ENCODE assay signal across 26 cellular contexts in the genomic region with DNA sequence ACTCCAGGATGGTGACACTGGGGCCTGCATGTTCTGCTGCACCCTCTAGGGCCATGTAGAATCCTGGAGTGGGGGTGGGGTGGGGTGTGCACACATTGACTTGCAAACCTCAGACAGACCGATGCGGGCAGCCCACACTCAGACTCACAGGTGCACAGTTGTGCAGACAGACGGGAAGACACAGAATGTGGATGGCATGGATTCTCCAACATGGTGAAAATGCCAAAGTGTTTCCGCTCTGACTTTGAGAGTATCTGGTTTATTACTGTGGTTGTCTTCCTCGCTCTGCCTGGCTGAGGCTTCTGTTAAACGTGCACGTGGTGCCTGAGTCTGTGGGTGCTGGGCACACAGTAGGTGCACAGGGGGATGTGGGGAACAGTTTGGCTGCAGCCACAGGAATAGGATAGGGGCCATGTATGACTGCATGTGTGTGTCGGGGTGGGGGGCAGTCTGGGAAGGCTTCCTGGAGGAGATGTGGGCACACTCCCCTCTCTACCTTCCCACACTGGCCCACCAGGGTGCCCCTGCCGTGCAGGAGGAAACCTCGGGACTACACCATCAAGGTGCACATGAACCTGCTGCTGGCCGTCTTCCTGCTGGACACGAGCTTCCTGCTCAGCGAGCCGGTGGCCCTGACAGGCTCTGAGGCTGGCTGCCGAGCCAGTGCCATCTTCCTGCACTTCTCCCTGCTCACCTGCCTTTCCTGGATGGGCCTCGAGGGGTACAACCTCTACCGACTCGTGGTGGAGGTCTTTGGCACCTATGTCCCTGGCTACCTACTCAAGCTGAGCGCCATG. TPM values are rescaled to one million over a fixed set of nuclear protein-coding genes. Genes with fewer than 3 reads are reported as not detected.
"Had no signal": no experiment of that assay in that cellular context is flagged by ENCODE, and none has a peak within 500 bp of the region (broad histone marks: within the 10 kb centered on the region; RNA-seq: fewer than 3 reads in every experiment).

No MANE protein-coding gene starts in this region.

- H3K4me3 ChIP-seq: coronary artery, heart left ventricle, psoas muscle, sigmoid colon, skin epidermis, tibial artery, upper lobe of left lung, uterus had no signal

- H3K9ac ChIP-seq: parathyroid adenoma had no signal

- H3K36me3 Mint-ChIP-seq: stimulated activated memory B cell treated with anti-CD40 and anti-IgM and Interleukin-4, amounts not matched to agents 10 μg/mL and 1 μg/mL and 100 μg/mL, for 72 hours had no signal

- H3K27ac ChIP-seq: coronary artery, heart left ventricle, parathyroid adenoma, psoas muscle, sigmoid colon, skin epidermis, tibial artery, upper lobe of left lung, uterus had no signal

- H2AFZ ChIP-seq: parathyroid adenoma had no signal

- DNase-seq: effector CD4-positive, alpha-beta T cell; heart left ventricle; hippocampal formation; mammary epithelial cell; naive thymus-derived CD8-positive, alpha-beta T cell; psoas muscle; retina; sigmoid colon; stimulated activated CD4-positive, alpha-beta T cell treated with anti-CD3 and anti-CD28 coated beads, Interleukin-2, amount 100 ng/mL, for 48 hours; stimulated activated CD8-positive, alpha-beta memory T cell treated with anti-CD3 and anti-CD28 coated beads, Interleukin-4, amount 100 ng/mL, for 48 hours; tibial artery; uterus had no signal

- H3K4me1 ChIP-seq: heart left ventricle, parathyroid adenoma, psoas muscle, sigmoid colon, tibial artery, upper lobe of left lung, uterus had no signal

- H3K36me3 ChIP-seq: sigmoid colon, uterus had no signal

- H3K9me3 ChIP-seq: heart left ventricle, psoas muscle, sigmoid colon, tibial artery, upper lobe of left lung, uterus had no signal

- H3K4me3 Mint-ChIP-seq: naive thymus-derived CD8-positive, alpha-beta T cell; stimulated activated memory B cell treated with anti-CD40 and anti-IgM and Interleukin-4, amounts not matched to agents 10 μg/mL and 1 μg/mL and 100 μg/mL, for 72 hours; stimulated activated naive CD8-positive, alpha-beta T cell treated with anti-CD3 and anti-CD28 coated beads, Interleukin-15, Interleukin-2, amounts not matched to agents 100 ng/mL and 50 ng/mL, for 24 hours had no signal

- H3K27me3 Mint-ChIP-seq: naive thymus-derived CD8-positive, alpha-beta T cell; stimulated activated naive CD8-positive, alpha-beta T cell treated with anti-CD3 and anti-CD28 coated beads, Interleukin-15, Interleukin-2, amounts not matched to agents 100 ng/mL and 50 ng/mL, for 24 hours had no signal

- ATAC-seq: heart left ventricle; left lobe of liver; naive thymus-derived CD8-positive, alpha-beta T cell; psoas muscle; stimulated activated memory B cell treated with anti-CD40 and anti-IgM and Interleukin-4, amounts not matched to agents 10 μg/mL and 1 μg/mL and 100 μg/mL, for 72 hours had no signal

- H3K9me3 Mint-ChIP-seq: naive thymus-derived CD8-positive, alpha-beta T cell; stimulated activated naive CD8-positive, alpha-beta T cell treated with anti-CD3 and anti-CD28 coated beads, Interleukin-15, Interleukin-2, amounts not matched to agents 100 ng/mL and 50 ng/mL, for 24 hours had no signal

- H3K4me1 Mint-ChIP-seq: stimulated activated memory B cell treated with anti-CD40 and anti-IgM and Interleukin-4, amounts not matched to agents 10 μg/mL and 1 μg/mL and 100 μg/mL, for 72 hours had no signal

- H3K27me3 ChIP-seq: heart left ventricle, sigmoid colon, upper lobe of left lung, uterus had no signal

- H3K79me2 ChIP-seq: parathyroid adenoma had no signal

- FAIRE-seq: frontal cortex, islet of Langerhans had no signal

- H3K27ac Mint-ChIP-seq: stimulated activated memory B cell treated with anti-CD40 and anti-IgM and Interleukin-4, amounts not matched to agents 10 μg/mL and 1 μg/mL and 100 μg/mL, for 72 hours; stimulated activated naive CD8-positive, alpha-beta T cell treated with anti-CD3 and anti-CD28 coated beads, Interleukin-15, Interleukin-2, amounts not matched to agents 100 ng/mL and 50 ng/mL, for 24 hours had no signal

RNA-seq across cellular contexts. Expression of a gene that starts 9.0 kb away (rescaled TPM):
- total RNA-seq: fibroblast of lung; frontal cortex; mammary epithelial cell; naive thymus-derived CD8-positive, alpha-beta T cell had no signal
- polyA plus RNA-seq: fibroblast of lung; mammary epithelial cell; naive thymus-derived CD8-positive, alpha-beta T cell had no signal

RNA-seq across cellular contexts. Expression of a gene that starts 35.5 kb away (rescaled TPM):
- total RNA-seq: fibroblast of lung; glomerular endothelial cell; lower leg skin; mammary epithelial cell; mesenteric fat pad; naive thymus-derived CD8-positive, alpha-beta T cell; psoas muscle; sigmoid colon had no signal
- polyA plus RNA-seq: esophagus; fibroblast of lung; heart left ventricle; naive thymus-derived CD8-positive, alpha-beta T cell; psoas muscle; sigmoid colon had no signal
